ENCODE assay signal across 19 cellular contexts in the genomic region with DNA sequence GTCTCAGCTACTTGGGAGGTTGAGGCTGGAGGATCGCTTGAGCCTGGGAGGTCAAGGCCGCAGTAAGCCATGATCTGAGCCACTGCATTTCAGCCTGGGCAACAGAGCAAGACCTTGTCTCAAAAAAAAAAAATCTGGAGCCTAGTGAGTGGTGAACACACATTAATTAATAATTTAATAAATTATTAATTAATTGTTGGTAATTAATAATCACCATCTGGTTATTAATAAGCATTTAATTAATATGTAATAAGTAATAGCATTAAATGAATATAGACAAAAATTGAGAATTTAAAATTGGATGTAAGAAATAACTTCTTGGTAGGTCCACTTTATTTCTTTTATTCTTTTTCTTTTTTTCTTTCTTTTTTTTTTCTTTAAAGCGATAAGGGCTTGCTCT.
"Had no signal": no experiment of that assay in that cellular context is flagged by ENCODE, and none has a peak within 500 bp of the region (broad histone marks: within the 10 kb centered on the region; RNA-seq: fewer than 3 reads in every experiment).

No MANE protein-coding gene starts in this region.

- H3K4me3 Mint-ChIP-seq: IgD-negative memory B cell had no signal

- H3K27ac Mint-ChIP-seq: IgD-negative memory B cell had no signal

- FAIRE-seq: RCC 7860 had no signal

- DNase-seq: KBM-7, NCI-H1092, NCI-H1105 treated with DMSO at 0.1 percent for 48 hours, NCI-H1436, NCI-H187, NCI-H2029, NCI-H2081 treated with DMSO at 0.1 percent for 48 hours, NCI-H2171, NCI-H226, NCI-H446, NCI-H510A, NCI-H524 treated with DMSO at 0.1 percent for 48 hours, NCI-H69, NCI-H774, Right ventricle myocardium superior, RPMI8226, SIG-M5 had no signal
